In the genomic region with DNA sequence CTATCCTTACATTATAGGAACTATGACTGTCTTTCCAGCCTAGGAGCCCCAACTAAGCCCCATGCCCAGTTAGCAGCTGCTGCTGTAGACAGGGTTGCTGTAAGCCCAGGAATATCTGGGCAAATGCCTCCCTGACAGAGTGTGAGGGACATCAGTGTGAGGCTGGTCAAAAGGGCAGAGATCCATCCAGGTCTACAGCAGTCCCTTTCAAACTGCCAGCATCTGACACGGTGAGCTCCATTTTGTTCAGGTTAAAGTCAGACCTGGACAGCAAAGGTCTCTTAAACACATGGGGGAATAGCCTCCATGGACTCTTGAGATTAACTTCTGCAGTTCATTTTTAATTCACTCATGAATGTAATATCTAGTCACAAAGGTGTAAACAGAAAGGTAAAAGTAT, we compare ENCODE assay signal across 24 cellular contexts. TPM values are rescaled to one million over a fixed set of nuclear protein-coding genes. Genes with fewer than 3 reads are reported as not detected.
"Had no signal": no experiment of that assay in that cellular context is flagged by ENCODE, and none has a peak within 500 bp of the region (broad histone marks: within the 10 kb centered on the region; RNA-seq: fewer than 3 reads in every experiment).

No MANE protein-coding gene starts in this region.

- H3K4me1 Mint-ChIP-seq: activated B cell treated with CpG ODN at 0.5 μM for 24 hours had no signal

- H3K4me3 ChIP-seq: cardiac muscle cell, gastroesophageal sphincter, heart left ventricle, lower lobe of right lung, ovary, psoas muscle, smooth muscle cell, stomach, thyroid gland had no signal

- H3K9me3 ChIP-seq: gastroesophageal sphincter, heart left ventricle, lower lobe of right lung, ovary, psoas muscle, stomach, thyroid gland had no signal

- ATAC-seq: gastroesophageal sphincter; heart left ventricle; lower lobe of right lung; psoas muscle; right cardiac atrium; stimulated activated effector memory CD8-positive, alpha-beta T cell treated with anti-CD3 and anti-CD28 coated beads, Interleukin-12 subunit alpha, Interleukin-12 subunit beta, amount 100 ng/mL, for 72 hours had no signal

- H3K4me2 ChIP-seq: smooth muscle cell had no signal

- H3K4me3 Mint-ChIP-seq: activated B cell treated with CpG ODN at 0.5 μM for 24 hours; activated CD4-positive, alpha-beta memory T cell treated with anti-CD3 and anti-CD28 coated beads for 36 hours; activated naive CD8-positive, alpha-beta T cell treated with anti-CD3 and anti-CD28 coated beads for 36 hours; immature natural killer cell; neural crest cell; stimulated activated effector memory CD8-positive, alpha-beta T cell treated with anti-CD3 and anti-CD28 coated beads, Interleukin-12 subunit alpha, Interleukin-12 subunit beta, amount 100 ng/mL, for 72 hours had no signal

- H3K9me3 Mint-ChIP-seq: activated B cell treated with CpG ODN at 0.5 μM for 24 hours; activated CD4-positive, alpha-beta memory T cell treated with anti-CD3 and anti-CD28 coated beads for 36 hours; activated naive CD8-positive, alpha-beta T cell treated with anti-CD3 and anti-CD28 coated beads for 36 hours; immature natural killer cell; neural crest cell; stimulated activated effector memory CD8-positive, alpha-beta T cell treated with anti-CD3 and anti-CD28 coated beads, Interleukin-12 subunit alpha, Interleukin-12 subunit beta, amount 100 ng/mL, for 72 hours had no signal

- H3K27ac Mint-ChIP-seq: activated B cell treated with CpG ODN at 0.5 μM for 24 hours; activated CD4-positive, alpha-beta memory T cell treated with anti-CD3 and anti-CD28 coated beads for 36 hours; activated naive CD8-positive, alpha-beta T cell treated with anti-CD3 and anti-CD28 coated beads for 36 hours; immature natural killer cell; stimulated activated effector memory CD8-positive, alpha-beta T cell treated with anti-CD3 and anti-CD28 coated beads, Interleukin-12 subunit alpha, Interleukin-12 subunit beta, amount 100 ng/mL, for 72 hours had no signal

- H3K36me3 ChIP-seq: cardiac muscle cell, ovary had no signal

- H3K27ac ChIP-seq: cardiac muscle cell, gastroesophageal sphincter, heart left ventricle, lower lobe of right lung, ovary, psoas muscle, stomach, thyroid gland had no signal

- DNase-seq: activated B cell treated with CpG ODN at 0.5 μM for 24 hours; activated CD4-positive, alpha-beta memory T cell treated with anti-CD3 and anti-CD28 coated beads for 36 hours; activated CD4-positive, alpha-beta T cell treated with anti-CD3 and anti-CD28 coated beads for 4 hours; activated naive CD8-positive, alpha-beta T cell treated with anti-CD3 and anti-CD28 coated beads for 36 hours; amniotic stem cell; heart left ventricle; immature natural killer cell; lower lobe of right lung; ovary; psoas muscle; right cardiac atrium; stimulated activated CD4-positive, alpha-beta T cell treated with anti-CD3 and anti-CD28 coated beads, Interleukin-4, amount 100 ng/mL, for 24 hours; stomach; T-helper 1 cell; T-helper 9 cell; thyroid gland had no signal

- H3K27me3 ChIP-seq: cardiac muscle cell, gastroesophageal sphincter, heart left ventricle, ovary, stomach, thyroid gland had no signal

- H3K27me3 Mint-ChIP-seq: activated B cell treated with CpG ODN at 0.5 μM for 24 hours had no signal

RNA-seq across cellular contexts. Expression of a gene that starts 36.7 kb away (rescaled TPM):
- total RNA-seq: activated B cell treated with CpG ODN at 0.5 μM for 24 hours; activated CD4-positive, alpha-beta memory T cell treated with anti-CD3 and anti-CD28 coated beads for 36 hours; activated naive CD8-positive, alpha-beta T cell treated with anti-CD3 and anti-CD28 coated beads for 36 hours; cardiac muscle cell; gastroesophageal sphincter; lower lobe of right lung; myocyte; neural crest cell; right cardiac atrium; smooth muscle cell; thyroid gland; ureter had no signal
- polyA plus RNA-seq: esophagus, heart left ventricle, ovary, psoas muscle, right cardiac atrium, smooth muscle cell, stomach had no signal

RNA-seq across cellular contexts. Expression of a gene that starts 39.3 kb away (rescaled TPM):
- total RNA-seq: cardiac muscle cell had no signal
